In the genomic region with DNA sequence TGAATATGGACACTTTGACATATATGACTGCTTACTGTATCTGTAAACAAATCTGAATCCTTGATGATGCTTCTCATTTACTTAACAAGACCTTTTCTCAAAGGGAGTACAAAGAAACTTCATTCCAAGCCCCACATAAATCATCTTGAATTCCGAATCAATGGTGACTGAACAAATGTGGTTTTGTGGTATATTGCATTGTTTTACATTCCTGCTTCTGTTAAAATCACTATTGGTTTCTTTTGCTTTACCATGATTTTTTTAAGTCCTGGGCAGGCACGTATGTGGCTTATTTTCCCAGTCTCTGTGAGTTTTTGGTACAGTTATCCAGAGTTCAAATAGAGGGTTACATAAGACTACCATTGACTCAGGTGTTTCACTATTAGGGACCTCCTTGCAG, we compare ENCODE assay signal across 28 cellular contexts.
"Had no signal": no experiment of that assay in that cellular context is flagged by ENCODE, and none has a peak within 500 bp of the region (broad histone marks: within the 10 kb centered on the region; RNA-seq: fewer than 3 reads in every experiment).

No MANE protein-coding gene starts in this region.

- H3K27ac ChIP-seq: body of pancreas, KMS-11, VCaP had no signal

- DNase-seq: activated CD4-positive, alpha-beta memory T cell treated with anti-CD3 and anti-CD28 coated beads for 36 hours; activated CD4-positive, alpha-beta T cell treated with anti-CD3 and anti-CD28 coated beads, Interleukin-2, amount 10 ng/mL, durations not matched to agents 7 days and 5 days; activated CD4-positive, CD25-positive, alpha-beta regulatory T cell; activated CD8-positive, alpha-beta memory T cell treated with anti-CD3 and anti-CD28 coated beads for 24 hours; activated effector memory CD4-positive, alpha-beta T cell treated with anti-CD3 and anti-CD28 coated beads, Interleukin-2, amount 50 U/mL, for 16 hours; activated naive CD4-positive, alpha-beta T cell treated with Interleukin-2 at 50 U/mL for 16 hours; activated naive CD8-positive, alpha-beta T cell treated with anti-CD3 and anti-CD28 coated beads, Interleukin-2, amount 50 U/mL, for 24 hours; activated T-cell treated with anti-CD3 and anti-CD28 coated beads, Interleukin-2, amount 50 U/mL, for 4 hours; amygdala; body of pancreas; central memory CD4-positive, alpha-beta T cell; MG63; MV-4-11; NCI-H1092 treated with DMSO at 0.1 percent for 48 hours; NCI-H1417 treated with DMSO at 0.1 percent for 48 hours; NCI-H1694; NCI-H2029; NCI-H2107; NCI-H2171 treated with DMSO at 0.1 percent for 48 hours; NCI-H226; NCI-H526 treated with DMSO at 0.1 percent for 48 hours; PC-3; SHP77 treated with DMSO at 0.1 percent for 48 hours; T-helper 17 cell; T-helper 9 cell had no signal

- ATAC-seq: activated naive CD4-positive, alpha-beta T cell treated with anti-CD3 and anti-CD28 coated beads, Interleukin-2, amount 50 U/mL, for 72 hours; activated naive CD8-positive, alpha-beta T cell treated with anti-CD3 and anti-CD28 coated beads, Interleukin-2, amount 50 U/mL, for 24 hours; activated T-cell treated with anti-CD3 and anti-CD28 coated beads, Interleukin-2, amount 50 U/mL, for 4 hours; body of pancreas; PC-3; T-helper 17 cell had no signal

- H3K36me3 ChIP-seq: MG63 had no signal

- H3K27me3 ChIP-seq: body of pancreas, MG63 had no signal

- H3K9me3 ChIP-seq: body of pancreas, MG63 had no signal

- H3K4me2 ChIP-seq: KMS-11 had no signal

- H3K4me1 ChIP-seq: body of pancreas had no signal

- H3K4me3 ChIP-seq: body of pancreas, MG63 had no signal
